Comparison of ENCODE assay signal across 12 cellular contexts in the genomic region with DNA sequence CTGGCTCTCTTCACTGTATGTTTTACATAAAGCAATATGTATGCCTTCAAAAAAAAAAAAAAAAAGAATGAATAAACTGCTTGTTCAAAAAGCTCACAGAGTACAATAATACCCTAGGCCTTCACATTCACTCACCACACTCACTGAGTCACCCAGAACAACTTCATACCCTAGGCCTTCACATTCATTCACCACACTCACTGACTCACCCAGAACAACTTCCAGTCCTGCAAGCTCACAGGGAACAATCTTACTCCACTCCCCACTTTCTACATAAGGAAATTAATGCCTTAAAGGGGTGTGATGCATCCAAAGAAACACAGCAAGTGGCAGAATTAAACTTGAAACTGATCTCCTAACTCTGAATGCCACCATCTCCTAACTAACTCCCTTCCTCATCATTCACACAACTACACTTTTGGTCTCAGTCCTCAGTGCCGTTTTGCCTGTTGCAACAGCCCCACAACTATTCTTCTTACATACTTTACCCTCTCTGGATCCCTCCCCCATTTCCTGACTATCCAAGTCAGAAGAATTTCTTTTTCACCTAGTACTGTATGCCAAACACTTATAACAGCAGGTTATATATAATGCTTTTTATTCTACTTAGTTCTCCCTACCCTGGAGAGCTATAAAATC. TPM values are rescaled to one million over a fixed set of nuclear protein-coding genes. Genes with fewer than 3 reads are reported as not detected.
DNase-seq lines count a peak whose midpoint lies in the region; ATAC-seq and TF ChIP-seq lines count a peak whose summit lies in the region.
"Had no signal": no experiment of that assay in that cellular context is flagged by ENCODE, and none has a peak within 500 bp of the region (broad histone marks: within the 10 kb centered on the region; RNA-seq: fewer than 3 reads in every experiment).

No MANE protein-coding gene starts in this region.

- H3K36me3 Mint-ChIP-seq in activated CD8-positive, alpha-beta memory T cell treated with anti-CD3 and anti-CD28 coated beads, Interleukin-2, amount 10 ng/mL, durations not matched to agents 7 days and 5 days: peaks cover 1% of the 10 kb centered on the region
- no peaks in the 10 kb centered on the region for H3K36me3 Mint-ChIP-seq in stimulated activated naive CD8-positive, alpha-beta T cell treated with anti-CD3 and anti-CD28 coated beads, Interleukin-15, Interleukin-2, amounts not matched to agents 100 ng/mL and 50 ng/mL, for 24 hours (ENCODE audit: low read depth)
- H3K36me3 Mint-ChIP-seq: memory B cell had no signal

- no peak overlapping the region; the same call in 1 of the 2 replicates for H2AFZ ChIP-seq in SK-N-SH (ENCODE audit: low read depth)

- WGBS in SK-N-SH (ENCODE audit: low lambda C conversion rate): 12% methylated on average over 1 of the region's 1 CpG

- no peak for TF ChIP-seq RAD21 in SK-N-SH (IDR thresholded peaks at IDR 0.05; ENCODE audit: low read length)

- H3K27ac ChIP-seq in SK-N-SH (ENCODE audit: low read depth in 2 of 2, low read length in 1 of 2): no peak overlapping the region; a peak in 1 of 4 replicates
- H3K27ac ChIP-seq: adrenal gland, C4-2B had no signal

- no peak overlapping the region for H3K27ac Mint-ChIP-seq in activated CD8-positive, alpha-beta memory T cell treated with anti-CD3 and anti-CD28 coated beads, Interleukin-2, amount 10 ng/mL, durations not matched to agents 7 days and 5 days
- H3K27ac Mint-ChIP-seq in stimulated activated naive CD8-positive, alpha-beta T cell treated with anti-CD3 and anti-CD28 coated beads, Interleukin-15, Interleukin-2, amounts not matched to agents 100 ng/mL and 50 ng/mL, for 24 hours: peak overlapping the region; percentile 10
- H3K27ac Mint-ChIP-seq: memory B cell had no signal

- no peak for TF ChIP-seq EP300 in SK-N-SH (IDR thresholded peaks at IDR 0.05; ENCODE audit: borderline replicate concordance in 1 of 2, low read depth in 1 of 2, low read length in 1 of 2)

- H3K27me3 Mint-ChIP-seq in activated CD8-positive, alpha-beta memory T cell treated with anti-CD3 and anti-CD28 coated beads, Interleukin-2, amount 10 ng/mL, durations not matched to agents 7 days and 5 days: no peaks in the 10 kb centered on the region
- no peaks in the 10 kb centered on the region for H3K27me3 Mint-ChIP-seq in stimulated activated naive CD8-positive, alpha-beta T cell treated with anti-CD3 and anti-CD28 coated beads, Interleukin-15, Interleukin-2, amounts not matched to agents 100 ng/mL and 50 ng/mL, for 24 hours

- H3K4me3 ChIP-seq in SK-N-SH (ENCODE audit: low read depth in 2 of 2, low read length in 1 of 2) (no peak overlapping the region), fibroblast of villous mesenchyme (ENCODE audit: low read depth, low read length) (no peak overlapping the region)
- H3K4me3 ChIP-seq: adrenal gland had no signal

- no peaks in the 10 kb centered on the region for H3K36me3 ChIP-seq in SK-N-SH (replicated peaks in 1 of 2; ENCODE audit: control insufficient read depth in 1 of 2, insufficient read depth in 2 of 2, low read length in 1 of 2)

- peak; percentile 42 for ATAC-seq in activated CD8-positive, alpha-beta memory T cell treated with anti-CD3 and anti-CD28 coated beads, Interleukin-2, amount 10 ng/mL, durations not matched to agents 7 days and 5 days
- ATAC-seq in GM18502 (IDR thresholded peaks at IDR 0.05; ENCODE audit: poor library complexity, unreplicated experiment) (no peak), GM19023 (IDR thresholded peaks at IDR 0.05; ENCODE audit: unreplicated experiment) (no peak), GM18519 (IDR thresholded peaks at IDR 0.05; ENCODE audit: low FRiP score, unreplicated experiment) (no peak)

- no peaks in the 10 kb centered on the region for H3K79me2 ChIP-seq in SK-N-SH (ENCODE audit: insufficient read depth)

- H3K4me1 Mint-ChIP-seq in activated CD8-positive, alpha-beta memory T cell treated with anti-CD3 and anti-CD28 coated beads, Interleukin-2, amount 10 ng/mL, durations not matched to agents 7 days and 5 days: peaks cover 4% of the 10 kb centered on the region
- H3K4me1 Mint-ChIP-seq in stimulated activated naive CD8-positive, alpha-beta T cell treated with anti-CD3 and anti-CD28 coated beads, Interleukin-15, Interleukin-2, amounts not matched to agents 100 ng/mL and 50 ng/mL, for 24 hours (ENCODE audit: low read depth): no peaks in the 10 kb centered on the region
- H3K4me1 Mint-ChIP-seq: memory B cell had no signal

- no peaks in the 10 kb centered on the region for H3F3A ChIP-seq in SK-N-SH (replicated peaks; ENCODE audit: insufficient read depth)

- POLR2A ChIA-PET in SK-N-SH (lab: Yijun Ruan, JAX): no interaction called here

- no peaks in the 10 kb centered on the region for H3K9me3 ChIP-seq in SK-N-SH
- H3K9me3 ChIP-seq: adrenal gland had no signal

- no peak overlapping the region for H3K4me2 ChIP-seq in SK-N-SH

- H3K9ac ChIP-seq in SK-N-SH: no peak overlapping the region

- H3K4me3 Mint-ChIP-seq in activated CD8-positive, alpha-beta memory T cell treated with anti-CD3 and anti-CD28 coated beads, Interleukin-2, amount 10 ng/mL, durations not matched to agents 7 days and 5 days: no peak overlapping the region
- H3K4me3 Mint-ChIP-seq in stimulated activated naive CD8-positive, alpha-beta T cell treated with anti-CD3 and anti-CD28 coated beads, Interleukin-15, Interleukin-2, amounts not matched to agents 100 ng/mL and 50 ng/mL, for 24 hours: no peak overlapping the region
- H3K4me3 Mint-ChIP-seq: memory B cell had no signal

- CTCF ChIA-PET in activated CD8-positive, alpha-beta memory T cell treated with anti-CD3 and anti-CD28 coated beads, Interleukin-2, amount 10 ng/mL, durations not matched to agents 7 days and 5 days (lab: Charles Lee): no interaction called here
- CTCF ChIA-PET in SK-N-SH (lab: Yijun Ruan, JAX): interaction anchor here (2.3 kb wide), 1 partner anchor 36 kb away, joined by 10 read pairs; no protein-coding TSS in a partner anchor

- TF ChIP-seq CTCF in SK-N-SH (IDR thresholded peaks at IDR 0.05) (no peak), fibroblast of villous mesenchyme (IDR thresholded peaks at IDR 0.05; ENCODE audit: insufficient read depth, low read depth, low read length) (no peak)

- H4K20me1 ChIP-seq in SK-N-SH (ENCODE audit: insufficient read depth): no peaks in the 10 kb centered on the region

- no peaks in the 10 kb centered on the region; the same call in 1 of the 2 replicates for H3K27me3 ChIP-seq in SK-N-SH (ENCODE audit: insufficient read depth)
- H3K27me3 ChIP-seq: adrenal gland had no signal

- no peak for DNase-seq in activated CD8-positive, alpha-beta memory T cell treated with anti-CD3 and anti-CD28 coated beads, Interleukin-2, amount 10 ng/mL, durations not matched to agents 7 days and 5 days
- DNase-seq in activated CD8-positive, alpha-beta memory T cell treated with anti-CD3 and anti-CD28 coated beads, Interleukin-2, amount 50 U/mL, for 48 hours: no peak
- DNase-seq in SK-N-SH: no peak
- peak; percentile 72 for DNase-seq in fibroblast of villous mesenchyme (ENCODE audit: low read depth)
- DNase-seq: adrenal gland, SHP77 treated with DMSO at 0.1 percent for 48 hours had no signal

- no peaks in the 10 kb centered on the region; a peak in 1 of 4 replicates for H3K4me1 ChIP-seq in SK-N-SH (ENCODE audit: control insufficient read depth in 1 of 2, insufficient read depth in 2 of 2, low read depth in 1 of 2, low read length in 1 of 2)
- H3K4me1 ChIP-seq: adrenal gland had no signal

- H3K9me3 Mint-ChIP-seq in activated CD8-positive, alpha-beta memory T cell treated with anti-CD3 and anti-CD28 coated beads, Interleukin-2, amount 10 ng/mL, durations not matched to agents 7 days and 5 days (ENCODE audit: low read depth): no peaks in the 10 kb centered on the region
- no peaks in the 10 kb centered on the region for H3K9me3 Mint-ChIP-seq in stimulated activated naive CD8-positive, alpha-beta T cell treated with anti-CD3 and anti-CD28 coated beads, Interleukin-15, Interleukin-2, amounts not matched to agents 100 ng/mL and 50 ng/mL, for 24 hours
- H3K9me3 Mint-ChIP-seq: memory B cell had no signal

- no peaks in the 10 kb centered on the region for H3K9me2 ChIP-seq in SK-N-SH

TF ChIP-seq in SK-N-SH, 30 proteins besides CTCF, POLR2A, EP300 and RAD21:
- TF ChIP-seq JUND (IDR thresholded peaks at IDR 0.05) (peak; percentile 42), FOSL2 (IDR thresholded peaks at IDR 0.05; ENCODE audit: borderline replicate concordance, low read depth) (peak; percentile 46; the same call in 1 of the 2 replicates)
- TF ChIP-seq, protein P1, sequence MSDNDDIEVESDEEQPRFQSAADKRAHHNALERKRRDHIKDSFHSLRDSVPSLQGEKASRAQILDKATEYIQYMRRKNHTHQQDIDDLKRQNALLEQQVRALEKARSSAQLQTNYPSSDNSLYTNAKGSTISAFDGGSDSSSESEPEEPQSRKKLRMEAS (IDR thresholded peaks at IDR 0.05; ENCODE audit: low read depth): no peak

RNA-seq across cellular contexts. Expression of a gene that starts 34.2 kb away (rescaled TPM):
- total RNA-seq in activated CD8-positive, alpha-beta memory T cell treated with anti-CD3 and anti-CD28 coated beads, Interleukin-2, amount 10 ng/mL, durations not matched to agents 7 days and 5 days: under 1 TPM; 0.20 to 0.35 TPM
- polyA plus RNA-seq in SK-N-SH (2012; rRNA removed): under 0.01 TPM in 1 of 2 replicates, not detected in the other
- polyA plus RNA-seq in SK-N-SH (2012; cell fraction: cytosol; rRNA removed): 0.03 and 0.08 TPM in 2 replicates
- 0.01 TPM in 1 of 2 replicates, not detected in the other for polyA plus RNA-seq in SK-N-SH (2012; cell fraction: nucleus; rRNA removed)
- total RNA-seq in fibroblast of villous mesenchyme: 4.7 and 9.7 TPM in 2 replicates
